30 cellular contexts compared by ENCODE assay signal in the genomic region with DNA sequence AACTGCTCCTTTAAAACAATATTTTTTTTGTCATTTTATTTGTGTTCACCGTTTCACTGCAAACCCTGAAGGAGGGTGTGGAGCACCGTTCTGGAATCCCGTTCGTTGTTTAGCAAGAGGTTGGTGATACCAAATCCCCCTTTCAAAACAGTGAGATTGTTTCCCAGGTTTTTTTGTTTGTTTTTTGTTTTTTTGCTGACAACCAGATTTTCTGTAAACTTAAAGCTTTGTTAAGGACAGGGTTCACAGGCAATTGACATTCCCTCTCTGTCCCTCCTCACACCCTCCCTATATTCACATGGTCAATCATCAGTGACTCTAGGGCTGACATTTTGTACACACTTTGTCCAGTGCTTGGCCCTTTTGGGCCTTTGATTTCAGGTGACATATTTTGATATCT.
"Had no signal": no experiment of that assay in that cellular context is flagged by ENCODE, and none has a peak within 500 bp of the region (broad histone marks: within the 10 kb centered on the region; RNA-seq: fewer than 3 reads in every experiment).

No MANE protein-coding gene starts in this region.

- ATAC-seq: activated T-helper 17 cell treated with anti-CD3 and anti-CD28 coated beads, Interleukin-2, amount 50 U/mL, for 72 hours; Panc1; Right ventricle myocardium inferior; T-cell had no signal

- H3K27ac Mint-ChIP-seq: activated CD4-positive, alpha-beta memory T cell treated with anti-CD3 and anti-CD28 coated beads for 36 hours; activated naive CD4-positive, alpha-beta T cell treated with anti-CD3 and anti-CD28 coated beads for 36 hours; activated naive CD8-positive, alpha-beta T cell; activated T-helper 17 cell treated with anti-CD3 and anti-CD28 coated beads, Interleukin-2, amount 50 U/mL, for 72 hours; T-cell had no signal

- H3K27me3 Mint-ChIP-seq: activated CD4-positive, alpha-beta memory T cell treated with anti-CD3 and anti-CD28 coated beads for 36 hours; activated CD4-positive, alpha-beta T cell treated with anti-CD3 and anti-CD28 coated beads, Interleukin-2, amount 10 ng/mL, durations not matched to agents 7 days and 5 days; activated naive CD8-positive, alpha-beta T cell; activated T-helper 17 cell treated with anti-CD3 and anti-CD28 coated beads, Interleukin-2, amount 50 U/mL, for 72 hours; central memory CD8-positive, alpha-beta T cell; T-cell had no signal

- H3K4me3 ChIP-seq: SK-N-MC had no signal

- H3K9me3 Mint-ChIP-seq: activated CD4-positive, alpha-beta memory T cell treated with anti-CD3 and anti-CD28 coated beads for 36 hours; activated CD4-positive, alpha-beta T cell treated with anti-CD3 and anti-CD28 coated beads, Interleukin-2, amount 10 ng/mL, durations not matched to agents 7 days and 5 days; activated naive CD4-positive, alpha-beta T cell treated with anti-CD3 and anti-CD28 coated beads for 36 hours; activated T-helper 17 cell treated with anti-CD3 and anti-CD28 coated beads, Interleukin-2, amount 50 U/mL, for 72 hours; brain; central memory CD8-positive, alpha-beta T cell; T-cell had no signal

- H3K4me3 Mint-ChIP-seq: activated CD4-positive, alpha-beta memory T cell treated with anti-CD3 and anti-CD28 coated beads for 36 hours; activated CD4-positive, alpha-beta T cell treated with anti-CD3 and anti-CD28 coated beads, Interleukin-2, amount 10 ng/mL, durations not matched to agents 7 days and 5 days; activated naive CD4-positive, alpha-beta T cell treated with anti-CD3 and anti-CD28 coated beads for 36 hours; activated naive CD8-positive, alpha-beta T cell; activated T-helper 17 cell treated with anti-CD3 and anti-CD28 coated beads, Interleukin-2, amount 50 U/mL, for 72 hours; brain; central memory CD8-positive, alpha-beta T cell; T-cell had no signal

- H3K27ac ChIP-seq: SK-N-MC had no signal

- FAIRE-seq: astrocyte, TTC549 had no signal

- DNase-seq: activated CD4-positive, alpha-beta memory T cell treated with anti-CD3 and anti-CD28 coated beads for 36 hours; activated CD4-positive, alpha-beta T cell treated with anti-CD3 and anti-CD28 coated beads, Interleukin-2, amount 10 ng/mL, durations not matched to agents 7 days and 5 days; activated CD4-positive, CD25-positive, alpha-beta regulatory T cell; activated gamma-delta T cell; activated naive CD4-positive, alpha-beta T cell treated with anti-CD3 and anti-CD28 coated beads for 36 hours; activated T-cell treated with anti-CD3 and anti-CD28 coated beads for 4 hours; amygdala; Karpas-422; NCI-H1105 treated with DMSO at 0.1 percent for 48 hours; NCI-H146; NCI-H187 treated with DMSO at 0.1 percent for 48 hours; NCI-H2171; NCI-H2227 treated with DMSO at 0.1 percent for 48 hours; NCI-H446 treated with DMSO at 0.1 percent for 48 hours; NCI-H524 treated with DMSO at 0.1 percent for 48 hours; NCI-H774; OCI-M1; RPMI8226; T-cell; T-helper 2 cell; T1000 had no signal
